ENCODE assay signal across 1 cellular context in genomic region chr4:6197433-6198174, GRCh38.
TF ChIP-seq lines count a peak whose summit lies in the region.

No MANE protein-coding gene starts in this region.

TF ChIP-seq in SK-N-SH treated with all-trans-retinoic acid at 6 μM for 48 hours, 23 proteins besides CTCF, POLR2A, EP300 and RAD21 (continued from another document):
- TF ChIP-seq ZNF70 (CRISPR knock-in tag; IDR thresholded peaks at IDR 0.05) (no peak), PATZ1 (CRISPR knock-in tag; IDR thresholded peaks at IDR 0.05; ENCODE audit: borderline replicate concordance) (no peak), BACH2 (CRISPR knock-in tag; IDR thresholded peaks at IDR 0.05; ENCODE audit: borderline replicate concordance) (no peak), ZNF565 (CRISPR knock-in tag; conservative IDR thresholded peaks at IDR 0.05; ENCODE audit: low read depth) (no peak), ESRRG (CRISPR knock-in tag; IDR thresholded peaks at IDR 0.05) (no peak), TCF4 (CRISPR knock-in tag; IDR thresholded peaks at IDR 0.05; ENCODE audit: borderline replicate concordance) (no peak), ZC3H10 (CRISPR knock-in tag; IDR thresholded peaks at IDR 0.05) (no peak)
